ENCODE assay signal across 1 cellular context in genomic region chr19:41911889-41912731, GRCh38.
TF ChIP-seq lines count a peak whose summit lies in the region.

No MANE protein-coding gene starts in this region.

TF ChIP-seq in A549, 52 proteins besides CTCF, POLR2A, EP300 and RAD21 (continued from another document):
- no peak for TF ChIP-seq E2F6 (IDR thresholded peaks at IDR 0.05; ENCODE audit: borderline replicate concordance, low read depth)
TF ChIP-seq in A549: peak in this region for 0.
